Comparison of ENCODE assay signal across 23 cellular contexts in genomic region chr6:20866038-20866437, GRCh38.
DNase-seq lines count a peak whose midpoint lies in the region; ATAC-seq and FAIRE-seq lines count a peak whose summit lies in the region.
"Had no signal": no experiment of that assay in that cellular context is flagged by ENCODE, and none has a peak within 500 bp of the region (broad histone marks: within the 10 kb centered on the region; RNA-seq: fewer than 3 reads in every experiment).

No MANE protein-coding gene starts in this region.

- ATAC-seq in effector memory CD8-positive, alpha-beta T cell (replicated peaks) = no peak
- ATAC-seq in GM19324 (IDR thresholded peaks at IDR 0.05; ENCODE audit: low FRiP score, unreplicated experiment) = no peak
- ATAC-seq: T-helper 17 cell had no signal

- H3K4me1 Mint-ChIP-seq in effector memory CD8-positive, alpha-beta T cell (ENCODE audit: low read depth in 2 of 2) = no peaks in the 10 kb centered on the region
- H3K4me1 Mint-ChIP-seq: naive B cell, T-helper 17 cell had no signal

- H3K9me3 Mint-ChIP-seq in effector memory CD8-positive, alpha-beta T cell = no peaks in the 10 kb centered on the region
- H3K9me3 Mint-ChIP-seq: naive B cell had no signal

- DNase-seq in NCI-H510A treated with DMSO at 0.1 percent for 48 hours (lab: John Stamatoyannopoulos, UW) = peak; percentile 19
- no peak for DNase-seq in NCI-H510A (lab: John Stamatoyannopoulos, UW)
- peak; percentile 85 for DNase-seq in NCI-H774 (lab: John Stamatoyannopoulos, UW)
- no peak for DNase-seq in T-helper 2 cell
- no peak for DNase-seq in effector memory CD8-positive, alpha-beta T cell
- no peak for DNase-seq in HuH-7 (ENCODE audit: low spot score)
- DNase-seq: activated CD4-positive, alpha-beta T cell treated with anti-CD3 and anti-CD28 coated beads, Interleukin-2, amount 50 U/mL, for 4 hours; activated CD8-positive, alpha-beta memory T cell treated with anti-CD3 and anti-CD28 coated beads, Interleukin-2, amount 50 U/mL, for 48 hours; activated effector memory CD4-positive, alpha-beta T cell treated with anti-CD3 and anti-CD28 coated beads, Interleukin-2, amount 50 U/mL, for 16 hours; Calu3; foreskin fibroblast; GM23248; hypothalamus; kidney; naive B cell; NCI-H1694; NCI-H226; sigmoid colon; substantia nigra; T-helper 17 cell had no signal

- no peak overlapping the region for H3K4me3 Mint-ChIP-seq in effector memory CD8-positive, alpha-beta T cell
- H3K4me3 Mint-ChIP-seq: naive B cell, T-helper 17 cell had no signal

- H3K27ac Mint-ChIP-seq in effector memory CD8-positive, alpha-beta T cell = no peak overlapping the region
- H3K27ac Mint-ChIP-seq: naive B cell, T-helper 17 cell had no signal

- no peaks in the 10 kb centered on the region for H3K36me3 Mint-ChIP-seq in effector memory CD8-positive, alpha-beta T cell (ENCODE audit: insufficient read depth)
- H3K36me3 Mint-ChIP-seq: naive B cell had no signal

- no peaks in the 10 kb centered on the region for H3K27me3 Mint-ChIP-seq in effector memory CD8-positive, alpha-beta T cell
- H3K27me3 Mint-ChIP-seq: naive B cell, T-helper 17 cell had no signal

- FAIRE-seq in islet of Langerhans (lab: Jason Lieb, UNC) = peak; percentile 82
- FAIRE-seq: bronchial epithelial cell had no signal

Comparison
In these comparisons a context has a peak if more than half of its experiments do, and no peak if none do; other contexts are left out.
1. DNase-seq: peak in NCI-H510A treated with DMSO at 0.1 percent for 48 hours (single experiment) and NCI-H774 (single experiment); none in NCI-H510A (single experiment), T-helper 2 cell (0 of 5), effector memory CD8-positive, alpha-beta T cell (0 of 3) and HuH-7 (single experiment).